In genomic region chr1:109790735-109791494, GRCh38 we compare ENCODE assay signal across 8 cellular contexts. TPM values are rescaled to one million over a fixed set of nuclear protein-coding genes. Genes with fewer than 3 reads are reported as not detected.
DNase-seq lines count a peak whose midpoint lies in the region; ATAC-seq, FAIRE-seq and TF ChIP-seq lines count a peak whose summit lies in the region.

No MANE protein-coding gene starts in this region.

- peak overlapping the region; percentile 36 to 45 for H3K4ac ChIP-seq in mesenchymal stem cell (ENCODE audit: low read depth in 1 of 2, low read length in 2 of 2)

- peak overlapping the region; percentile 82 to 93 for H3K18ac ChIP-seq in mesenchymal stem cell (ENCODE audit: low read depth in 1 of 2, low read length in 2 of 2)

- H3K23ac ChIP-seq in mesenchymal stem cell (ENCODE audit: low read length in 2 of 2) = no peak overlapping the region

- peak overlapping the region; percentile 50 for H2BK15ac ChIP-seq in mesenchymal stem cell (ENCODE audit: low read depth, poor library complexity, severe bottlenecking)

- H3K79me1 ChIP-seq in mesenchymal stem cell (replicated peaks; ENCODE audit: low read length, poor library complexity, severe bottlenecking) = no peaks in the 10 kb centered on the region

- peaks cover 69% of the 10 kb centered on the region for H3K4me1 ChIP-seq in mesenchymal stem cell (ENCODE audit: control insufficient read depth, insufficient read depth, low read depth, low read length)

- no peak overlapping the region for H3K14ac ChIP-seq in mesenchymal stem cell (ENCODE audit: low read length in 2 of 2)

- peak overlapping the region; percentile 91 for H4K91ac ChIP-seq in mesenchymal stem cell (ENCODE audit: low read length)

- TF ChIP-seq CTCF in WERI-Rb-1 (IDR thresholded peaks at IDR 0.05; ENCODE audit: low read depth, low read length) (peak; percentile 47; the same call in 1 of the 2 replicates), cardiac fibroblast (IDR thresholded peaks at IDR 0.05; ENCODE audit: low read depth, low read length) (peak; percentile 44)

- ATAC-seq in GM18873 (IDR thresholded peaks at IDR 0.05; ENCODE audit: low FRiP score, unreplicated experiment) (peak; percentile 53), HG03442 (IDR thresholded peaks at IDR 0.05; ENCODE audit: unreplicated experiment) (peak; percentile 65)

- H3K9me3 ChIP-seq in WERI-Rb-1 (ENCODE audit: severe bottlenecking) (peaks cover 4% of the 10 kb centered on the region), mesenchymal stem cell (ENCODE audit: control insufficient read depth, low read length) (no peaks in the 10 kb centered on the region)

- no peak overlapping the region for H3K9ac ChIP-seq in mesenchymal stem cell (ENCODE audit: low read length)

- no peak overlapping the region for H2AFZ ChIP-seq in mesenchymal stem cell (ENCODE audit: low read depth, low read length)

- peak overlapping the region; percentile 33 for H4K8ac ChIP-seq in mesenchymal stem cell (ENCODE audit: low read length)

- H2BK120ac ChIP-seq in mesenchymal stem cell (ENCODE audit: low read depth, low read length) = peak overlapping the region; percentile 39

- no peak overlapping the region for H3K4me2 ChIP-seq in mesenchymal stem cell (ENCODE audit: low read length, poor library complexity, severe bottlenecking)

- H2BK5ac ChIP-seq in mesenchymal stem cell (ENCODE audit: low read depth, low read length, poor library complexity, severe bottlenecking) = no peak overlapping the region

- TF ChIP-seq POLR2A in H54 (IDR thresholded peaks at IDR 0.05; ENCODE audit: low read depth, low read length) = no peak

- H2AK5ac ChIP-seq in mesenchymal stem cell (ENCODE audit: low read length, severe bottlenecking) = peak overlapping the region; percentile 24

- H3K27ac ChIP-seq in WERI-Rb-1 (no peak overlapping the region), mesenchymal stem cell (ENCODE audit: low read length, poor library complexity, severe bottlenecking) (no peak overlapping the region)

- H3K4me3 ChIP-seq in WERI-Rb-1 (ENCODE audit: low read depth, low read length) (no peak overlapping the region), cardiac fibroblast (replicated peaks in 1 of 2; ENCODE audit: low read depth in 2 of 2, low read length in 2 of 2) (no peak overlapping the region), mesenchymal stem cell (ENCODE audit: insufficient read depth in 1 of 2, low read depth in 1 of 2, low read length in 2 of 2) (no peak overlapping the region)

- peak overlapping the region; percentile 41 to 95 for H2BK12ac ChIP-seq in mesenchymal stem cell (ENCODE audit: low read length in 2 of 2)

- no peak for FAIRE-seq in H54 (lab: Jason Lieb, UNC)

- DNase-seq in WERI-Rb-1 (peak; percentile 32), cardiac fibroblast (ENCODE audit: low read depth in 2 of 2) (peak; percentile 53 to 89), mesenchymal stem cell (peak; percentile 89), NCI-H774 (lab: John Stamatoyannopoulos, UW) (no peak), H54 (ENCODE audit: insufficient read length, low spot score) (no peak)
- DNase-seq in stimulated activated CD8-positive, alpha-beta memory T cell treated with anti-CD3 and anti-CD28 coated beads, Interleukin-7, amount 100 ng/mL, for 24 hours (ENCODE audit: low read depth) = peak; percentile 56

- WGBS in mesenchymal stem cell = 73% methylated on average over 12 of the region's 12 CpGs

- H3K36me3 ChIP-seq in WERI-Rb-1 = no peaks in the 10 kb centered on the region
- no peaks in the 10 kb centered on the region for H3K36me3 ChIP-seq in mesenchymal stem cell (ENCODE audit: control insufficient read depth in 1 of 2, insufficient read depth in 2 of 2, low read depth in 1 of 2, low read length in 2 of 2)

- H3K27me3 ChIP-seq in WERI-Rb-1 (ENCODE audit: insufficient read depth, low read depth, severe bottlenecking) (no peaks in the 10 kb centered on the region), mesenchymal stem cell (ENCODE audit: control insufficient read depth in 1 of 2, insufficient read depth in 1 of 2, low read length in 2 of 2) (no peaks in the 10 kb centered on the region)

RNA-seq across cellular contexts. Expression of gene EPS8L3, which starts 27.2 kb away (rescaled TPM):
- polyA plus RNA-seq in mesenchymal stem cell (2013, experiment 1 of 2) = not detected
- polyA plus RNA-seq in mesenchymal stem cell (2013, experiment 2 of 2) = not detected

RNA-seq across cellular contexts. Expression of gene GSTM3, which starts 50.1 kb away (rescaled TPM):
- polyA plus RNA-seq in mesenchymal stem cell (2013, experiment 1 of 2) = 203 TPM
- polyA plus RNA-seq in mesenchymal stem cell (2013, experiment 2 of 2) = 207 TPM

Comparison
In these comparisons a context has a peak if more than half of its experiments do, and no peak if none do; other contexts are left out.
1. DNase-seq: peak in WERI-Rb-1 (single experiment), cardiac fibroblast (2 of 2), mesenchymal stem cell (single experiment) and stimulated activated CD8-positive, alpha-beta memory T cell treated with anti-CD3 and anti-CD28 coated beads, Interleukin-7, amount 100 ng/mL, for 24 hours (single experiment); none in NCI-H774 (single experiment) and H54 (single experiment).